In genomic region chr16:85455534-85455933, GRCh38 we compare ENCODE assay signal across 19 cellular contexts.
"Had no signal": no experiment of that assay in that cellular context is flagged by ENCODE, and none has a peak within 500 bp of the region (broad histone marks: within the 10 kb centered on the region; RNA-seq: fewer than 3 reads in every experiment).

No MANE protein-coding gene starts in this region.

- DNase-seq: activated CD4-positive, alpha-beta T cell treated with anti-CD3 and anti-CD28 coated beads for 4 hours; activated CD4-positive, alpha-beta T cell treated with anti-CD3 and anti-CD28 coated beads, Interleukin-2, amount 50 U/mL, for 48 hours; activated CD4-positive, CD25-positive, alpha-beta regulatory T cell; activated CD8-positive, alpha-beta memory T cell treated with anti-CD3 and anti-CD28 coated beads, Interleukin-2, amount 50 U/mL, for 48 hours; activated naive CD4-positive, alpha-beta T cell treated with Interleukin-2 at 50 U/mL for 16 hours; activated naive CD8-positive, alpha-beta T cell treated with anti-CD3 and anti-CD28 coated beads, Interleukin-2, amount 10 ng/mL, durations not matched to agents 7 days and 5 days; activated T-cell treated with anti-CD3 and anti-CD28 coated beads, Interleukin-2, amount 50 U/mL, for 48 hours; amygdala; heart right ventricle; left colon; right cardiac atrium; stimulated activated CD4-positive, alpha-beta T cell treated with anti-CD3 and anti-CD28 coated beads, Interleukin-12 subunit alpha, Interleukin-12 subunit beta, amount 100 ng/mL, for 4 hours; stimulated activated CD4-positive, alpha-beta T cell treated with anti-CD3 and anti-CD28 coated beads, Interleukin-4, amount 100 ng/mL, for 4 hours; stimulated activated naive CD8-positive, alpha-beta T cell treated with anti-CD3 and anti-CD28 coated beads, Interleukin-15, Interleukin-2, amounts not matched to agents 100 U/mL and 50 U/mL, for 24 hours; T1000; thyroid gland; upper lobe of right lung had no signal

- H3K9me3 ChIP-seq: heart right ventricle, thyroid gland, upper lobe of right lung had no signal

- H3K4me3 Mint-ChIP-seq: activated naive CD8-positive, alpha-beta T cell treated with anti-CD3 and anti-CD28 coated beads, Interleukin-2, amount 10 ng/mL, durations not matched to agents 7 days and 5 days; memory B cell; neural crest cell had no signal

- H3K27ac ChIP-seq: heart right ventricle, thyroid gland, upper lobe of right lung had no signal

- H3K36me3 ChIP-seq: heart right ventricle, thyroid gland, upper lobe of right lung had no signal

- H3K4me1 Mint-ChIP-seq: memory B cell had no signal

- ATAC-seq: heart right ventricle; left colon; right cardiac atrium; stimulated activated naive CD8-positive, alpha-beta T cell treated with anti-CD3 and anti-CD28 coated beads, Interleukin-15, Interleukin-2, amounts not matched to agents 100 U/mL and 50 U/mL, for 24 hours; upper lobe of right lung had no signal

- H3K4me3 ChIP-seq: heart right ventricle, thyroid gland, upper lobe of right lung had no signal

- H3K27me3 ChIP-seq: heart right ventricle, thyroid gland, upper lobe of right lung had no signal

- H3K36me3 Mint-ChIP-seq: activated naive CD8-positive, alpha-beta T cell treated with anti-CD3 and anti-CD28 coated beads, Interleukin-2, amount 10 ng/mL, durations not matched to agents 7 days and 5 days; memory B cell had no signal

- H3K27ac Mint-ChIP-seq: activated naive CD8-positive, alpha-beta T cell treated with anti-CD3 and anti-CD28 coated beads, Interleukin-2, amount 10 ng/mL, durations not matched to agents 7 days and 5 days; memory B cell had no signal

- H3K9me3 Mint-ChIP-seq: activated naive CD8-positive, alpha-beta T cell treated with anti-CD3 and anti-CD28 coated beads, Interleukin-2, amount 10 ng/mL, durations not matched to agents 7 days and 5 days; memory B cell; neural crest cell had no signal
